42 cellular contexts compared by ENCODE assay signal in genomic region chr11:71581826-71582225, GRCh38. TPM values are rescaled to one million over a fixed set of nuclear protein-coding genes. Genes with fewer than 3 reads are reported as not detected.
"Had no signal": no experiment of that assay in that cellular context is flagged by ENCODE, and none has a peak within 500 bp of the region (broad histone marks: within the 10 kb centered on the region; RNA-seq: fewer than 3 reads in every experiment).

No MANE protein-coding gene starts in this region.

- H3K36me3 Mint-ChIP-seq: activated CD4-positive, alpha-beta memory T cell treated with anti-CD3 and anti-CD28 coated beads for 36 hours; activated CD8-positive, alpha-beta memory T cell treated with anti-CD3 and anti-CD28 coated beads, Interleukin-2, amount 10 ng/mL, durations not matched to agents 7 days and 5 days; activated naive CD4-positive, alpha-beta T cell treated with anti-CD3 and anti-CD28 coated beads, Interleukin-2, amount 50 U/mL, for 24 hours; activated naive CD8-positive, alpha-beta T cell treated with anti-CD3 and anti-CD28 coated beads for 36 hours; brain had no signal

- H3K9me3 ChIP-seq: adrenal gland, breast epithelium, colonic mucosa, esophagus squamous epithelium, gastroesophageal sphincter had no signal

- H3K36me3 ChIP-seq: adrenal gland, breast epithelium, cardiac muscle cell, colonic mucosa, esophagus squamous epithelium, gastroesophageal sphincter had no signal

- ATAC-seq: activated CD4-positive, alpha-beta T cell treated with anti-CD3 and anti-CD28 coated beads for 36 hours; activated CD8-positive, alpha-beta memory T cell treated with anti-CD3 and anti-CD28 coated beads, Interleukin-2, amount 10 ng/mL, durations not matched to agents 7 days and 5 days; activated CD8-positive, alpha-beta T cell treated with anti-CD3 and anti-CD28 coated beads, Interleukin-2, amount 10 ng/mL, durations not matched to agents 7 days and 5 days; activated naive CD8-positive, alpha-beta T cell treated with anti-CD3 and anti-CD28 coated beads, Interleukin-2, amount 50 U/mL, for 24 hours; gastroesophageal sphincter had no signal

- H3K4me1 ChIP-seq: adrenal gland, breast epithelium, colonic mucosa had no signal

- H3K4me3 ChIP-seq: adrenal gland, breast epithelium, cardiac muscle cell, colonic mucosa, esophagus squamous epithelium, gastroesophageal sphincter had no signal

- DNase-seq: activated CD4-positive, alpha-beta memory T cell treated with anti-CD3 and anti-CD28 coated beads for 36 hours; activated CD4-positive, alpha-beta T cell treated with anti-CD3 and anti-CD28 coated beads for 36 hours; activated CD4-positive, alpha-beta T cell treated with anti-CD3 and anti-CD28 coated beads, Interleukin-2, amount 10 ng/mL, durations not matched to agents 24 days and 14 days; activated CD4-positive, CD25-positive, alpha-beta regulatory T cell; activated CD4-positive, CD25-positive, alpha-beta regulatory T cell treated with anti-CD3 and anti-CD28 coated beads, Interleukin-2, amount 50 U/mL, for 72 hours; activated CD8-positive, alpha-beta memory T cell treated with anti-CD3 and anti-CD28 coated beads, Interleukin-2, amount 10 ng/mL, durations not matched to agents 7 days and 5 days; activated CD8-positive, alpha-beta memory T cell treated with anti-CD3 and anti-CD28 coated beads, Interleukin-2, amount 50 U/mL, for 4 hours; activated CD8-positive, alpha-beta T cell treated with anti-CD3 and anti-CD28 coated beads, Interleukin-2, amount 10 ng/mL, durations not matched to agents 7 days and 5 days; activated effector memory CD4-positive, alpha-beta T cell treated with anti-CD3 and anti-CD28 coated beads, Interleukin-2, amount 50 U/mL, for 16 hours; activated naive CD4-positive, alpha-beta T cell treated with anti-CD3 and anti-CD28 coated beads for 36 hours; activated naive CD8-positive, alpha-beta T cell treated with anti-CD3 and anti-CD28 coated beads for 36 hours; activated naive CD8-positive, alpha-beta T cell treated with anti-CD3 and anti-CD28 coated beads, Interleukin-2, amount 50 U/mL, for 24 hours; activated T-cell treated with anti-CD3 and anti-CD28 coated beads, Interleukin-2, amount 50 U/mL, for 1 hour; activated T-cell treated with anti-CD3 and anti-CD28 coated beads, Interleukin-2, amount 50 U/mL, for 48 hours; adrenal gland; amygdala; aorta; central memory CD4-positive, alpha-beta T cell; cerebellar nuclear complex; colonic mucosa; effector CD8-positive, alpha-beta T cell; esophagus squamous epithelium; foreskin melanocyte; head of caudate nucleus; T1000 had no signal

- H3K4me1 Mint-ChIP-seq: activated naive CD8-positive, alpha-beta T cell treated with anti-CD3 and anti-CD28 coated beads for 36 hours had no signal

- H3K27me3 ChIP-seq: adrenal gland, breast epithelium, cardiac muscle cell, colonic mucosa had no signal

- H3K27ac ChIP-seq: adrenal gland, breast epithelium, cardiac muscle cell, colonic mucosa, epithelial cell of prostate, esophagus squamous epithelium, gastroesophageal sphincter had no signal

- H3K27ac Mint-ChIP-seq: activated CD4-positive, alpha-beta memory T cell treated with anti-CD3 and anti-CD28 coated beads for 36 hours; activated CD4-positive, alpha-beta T cell treated with anti-CD3 and anti-CD28 coated beads for 36 hours; activated CD4-positive, alpha-beta T cell treated with anti-CD3 and anti-CD28 coated beads, Interleukin-2, amount 10 ng/mL, durations not matched to agents 24 days and 14 days; activated CD8-positive, alpha-beta memory T cell treated with anti-CD3 and anti-CD28 coated beads, Interleukin-2, amount 10 ng/mL, durations not matched to agents 7 days and 5 days; activated CD8-positive, alpha-beta T cell treated with anti-CD3 and anti-CD28 coated beads, Interleukin-2, amount 10 ng/mL, durations not matched to agents 7 days and 5 days; activated naive CD4-positive, alpha-beta T cell treated with anti-CD3 and anti-CD28 coated beads for 36 hours; activated naive CD4-positive, alpha-beta T cell treated with anti-CD3 and anti-CD28 coated beads, Interleukin-2, amount 50 U/mL, for 24 hours; activated naive CD8-positive, alpha-beta T cell treated with anti-CD3 and anti-CD28 coated beads for 36 hours; activated naive CD8-positive, alpha-beta T cell treated with anti-CD3 and anti-CD28 coated beads, Interleukin-2, amount 50 U/mL, for 24 hours; activated T-helper 1 cell treated with anti-CD3 and anti-CD28 coated beads, Interleukin-12 subunit alpha, Interleukin-12 subunit beta, Interleukin-2, Interleukin-4 antibody, amounts not matched to agents 30 ng/mL and 10 ng/mL and 1 ng/mL, durations not matched to agents 14 hours and 24 hours and 36 hours; activated T-helper 2 cell treated with anti-CD3 and anti-CD28 coated beads, Interferon-gamma antibody, Interleukin-2, Interleukin-4, amounts not matched to agents 10 μg/mL and 5 μg/mL and 100 μg/mL, durations not matched to agents 14 hours and 24 hours and 36 hours; brain; T-helper 2 cell treated with Interferon-gamma antibody and Interleukin-4, amounts not matched to agents 5 μg/mL and 100 μg/mL, for 36 hours had no signal

- H3K4me3 Mint-ChIP-seq: activated CD4-positive, alpha-beta memory T cell treated with anti-CD3 and anti-CD28 coated beads for 36 hours; activated CD4-positive, alpha-beta T cell treated with anti-CD3 and anti-CD28 coated beads for 36 hours; activated CD4-positive, alpha-beta T cell treated with anti-CD3 and anti-CD28 coated beads, Interleukin-2, amount 10 ng/mL, durations not matched to agents 24 days and 14 days; activated CD8-positive, alpha-beta memory T cell treated with anti-CD3 and anti-CD28 coated beads, Interleukin-2, amount 10 ng/mL, durations not matched to agents 7 days and 5 days; activated CD8-positive, alpha-beta T cell treated with anti-CD3 and anti-CD28 coated beads, Interleukin-2, amount 10 ng/mL, durations not matched to agents 7 days and 5 days; activated naive CD4-positive, alpha-beta T cell treated with anti-CD3 and anti-CD28 coated beads for 36 hours; activated naive CD4-positive, alpha-beta T cell treated with anti-CD3 and anti-CD28 coated beads, Interleukin-2, amount 50 U/mL, for 24 hours; activated naive CD8-positive, alpha-beta T cell treated with anti-CD3 and anti-CD28 coated beads for 36 hours; activated naive CD8-positive, alpha-beta T cell treated with anti-CD3 and anti-CD28 coated beads, Interleukin-2, amount 50 U/mL, for 24 hours; activated T-helper 1 cell treated with anti-CD3 and anti-CD28 coated beads, Interleukin-12 subunit alpha, Interleukin-12 subunit beta, Interleukin-2, Interleukin-4 antibody, amounts not matched to agents 30 ng/mL and 10 ng/mL and 1 ng/mL, durations not matched to agents 14 hours and 24 hours and 36 hours; brain; T-helper 2 cell treated with Interferon-gamma antibody and Interleukin-4, amounts not matched to agents 5 μg/mL and 100 μg/mL, for 36 hours had no signal

- H3K9me3 Mint-ChIP-seq: activated CD4-positive, alpha-beta memory T cell treated with anti-CD3 and anti-CD28 coated beads for 36 hours; activated CD4-positive, alpha-beta T cell treated with anti-CD3 and anti-CD28 coated beads, Interleukin-2, amount 10 ng/mL, durations not matched to agents 24 days and 14 days; activated naive CD4-positive, alpha-beta T cell treated with anti-CD3 and anti-CD28 coated beads for 36 hours; activated naive CD4-positive, alpha-beta T cell treated with anti-CD3 and anti-CD28 coated beads, Interleukin-2, amount 50 U/mL, for 24 hours; activated naive CD8-positive, alpha-beta T cell treated with anti-CD3 and anti-CD28 coated beads for 36 hours; activated naive CD8-positive, alpha-beta T cell treated with anti-CD3 and anti-CD28 coated beads, Interleukin-2, amount 50 U/mL, for 24 hours; activated T-helper 1 cell treated with anti-CD3 and anti-CD28 coated beads, Interleukin-12 subunit alpha, Interleukin-12 subunit beta, Interleukin-2, Interleukin-4 antibody, amounts not matched to agents 30 ng/mL and 10 ng/mL and 1 ng/mL, durations not matched to agents 14 hours and 24 hours and 36 hours; activated T-helper 2 cell treated with anti-CD3 and anti-CD28 coated beads, Interferon-gamma antibody, Interleukin-2, Interleukin-4, amounts not matched to agents 10 μg/mL and 5 μg/mL and 100 μg/mL, durations not matched to agents 14 hours and 24 hours and 36 hours; brain; T-helper 2 cell treated with Interferon-gamma antibody and Interleukin-4, amounts not matched to agents 5 μg/mL and 100 μg/mL, for 36 hours had no signal

RNA-seq across cellular contexts. Expression of gene KRTAP5-11, which starts 0.8 kb away (rescaled TPM):
- total RNA-seq: activated CD4-positive, alpha-beta memory T cell treated with anti-CD3 and anti-CD28 coated beads for 36 hours; activated CD4-positive, alpha-beta T cell treated with anti-CD3 and anti-CD28 coated beads for 36 hours; activated CD4-positive, alpha-beta T cell treated with anti-CD3 and anti-CD28 coated beads, Interleukin-2, amount 10 ng/mL, durations not matched to agents 24 days and 14 days; activated CD8-positive, alpha-beta memory T cell treated with anti-CD3 and anti-CD28 coated beads for 36 hours; activated CD8-positive, alpha-beta memory T cell treated with anti-CD3 and anti-CD28 coated beads, Interleukin-2, amount 10 ng/mL, durations not matched to agents 7 days and 5 days; activated CD8-positive, alpha-beta T cell treated with anti-CD3 and anti-CD28 coated beads, Interleukin-2, amount 10 ng/mL, durations not matched to agents 7 days and 5 days; activated naive CD4-positive, alpha-beta T cell treated with anti-CD3 and anti-CD28 coated beads for 36 hours; activated naive CD8-positive, alpha-beta T cell treated with anti-CD3 and anti-CD28 coated beads for 36 hours; activated T-helper 1 cell treated with anti-CD3 and anti-CD28 coated beads, Interleukin-12 subunit alpha, Interleukin-12 subunit beta, Interleukin-2, Interleukin-4 antibody, amounts not matched to agents 30 ng/mL and 10 ng/mL and 1 ng/mL, durations not matched to agents 14 hours and 24 hours and 36 hours; activated T-helper 2 cell treated with anti-CD3 and anti-CD28 coated beads, Interferon-gamma antibody, Interleukin-2, Interleukin-4, amounts not matched to agents 10 μg/mL and 5 μg/mL and 100 μg/mL, durations not matched to agents 14 hours and 24 hours and 36 hours; adrenal gland; aorta; breast epithelium; cardiac muscle cell; colonic mucosa; dermis microvascular lymphatic vessel endothelial cell; endothelial cell of umbilical vein; esophagus squamous epithelium; fibroblast of lung; fibroblast of villous mesenchyme; gastroesophageal sphincter; glomerular endothelial cell; T-helper 1 cell treated with Interleukin-12 subunit alpha and Interleukin-12 subunit beta and Interleukin-4 antibody, amounts not matched to agents 30 ng/mL and 1 ng/mL, for 36 hours had no signal
- polyA plus RNA-seq: adrenal gland, aorta, cardiac muscle cell, endothelial cell of umbilical vein, esophagus, fibroblast of lung had no signal

RNA-seq across cellular contexts. Expression of gene KRTAP5-10, which starts 16.5 kb away (rescaled TPM):
- total RNA-seq: activated CD4-positive, alpha-beta memory T cell treated with anti-CD3 and anti-CD28 coated beads for 36 hours; activated CD4-positive, alpha-beta T cell treated with anti-CD3 and anti-CD28 coated beads for 36 hours; activated CD4-positive, alpha-beta T cell treated with anti-CD3 and anti-CD28 coated beads, Interleukin-2, amount 10 ng/mL, durations not matched to agents 24 days and 14 days; activated CD8-positive, alpha-beta memory T cell treated with anti-CD3 and anti-CD28 coated beads for 36 hours; activated CD8-positive, alpha-beta memory T cell treated with anti-CD3 and anti-CD28 coated beads, Interleukin-2, amount 10 ng/mL, durations not matched to agents 7 days and 5 days; activated CD8-positive, alpha-beta T cell treated with anti-CD3 and anti-CD28 coated beads, Interleukin-2, amount 10 ng/mL, durations not matched to agents 7 days and 5 days; activated naive CD4-positive, alpha-beta T cell treated with anti-CD3 and anti-CD28 coated beads for 36 hours; activated naive CD8-positive, alpha-beta T cell treated with anti-CD3 and anti-CD28 coated beads for 36 hours; activated T-helper 1 cell treated with anti-CD3 and anti-CD28 coated beads, Interleukin-12 subunit alpha, Interleukin-12 subunit beta, Interleukin-2, Interleukin-4 antibody, amounts not matched to agents 30 ng/mL and 10 ng/mL and 1 ng/mL, durations not matched to agents 14 hours and 24 hours and 36 hours; activated T-helper 2 cell treated with anti-CD3 and anti-CD28 coated beads, Interferon-gamma antibody, Interleukin-2, Interleukin-4, amounts not matched to agents 10 μg/mL and 5 μg/mL and 100 μg/mL, durations not matched to agents 14 hours and 24 hours and 36 hours; adrenal gland; aorta; breast epithelium; cardiac muscle cell; dermis microvascular lymphatic vessel endothelial cell; endothelial cell of umbilical vein; esophagus squamous epithelium; fibroblast of lung; fibroblast of villous mesenchyme; gastroesophageal sphincter; glomerular endothelial cell; T-helper 1 cell treated with Interleukin-12 subunit alpha and Interleukin-12 subunit beta and Interleukin-4 antibody, amounts not matched to agents 30 ng/mL and 1 ng/mL, for 36 hours had no signal
- polyA plus RNA-seq: endothelial cell of umbilical vein, fibroblast of lung had no signal

RNA-seq across cellular contexts. Expression of gene KRTAP5-9, which starts 33.6 kb away (rescaled TPM):
- total RNA-seq: activated CD4-positive, alpha-beta T cell treated with anti-CD3 and anti-CD28 coated beads, Interleukin-2, amount 10 ng/mL, durations not matched to agents 24 days and 14 days; activated CD8-positive, alpha-beta memory T cell treated with anti-CD3 and anti-CD28 coated beads for 36 hours; activated CD8-positive, alpha-beta memory T cell treated with anti-CD3 and anti-CD28 coated beads, Interleukin-2, amount 10 ng/mL, durations not matched to agents 7 days and 5 days; activated CD8-positive, alpha-beta T cell treated with anti-CD3 and anti-CD28 coated beads, Interleukin-2, amount 10 ng/mL, durations not matched to agents 7 days and 5 days; activated naive CD4-positive, alpha-beta T cell treated with anti-CD3 and anti-CD28 coated beads for 36 hours; activated naive CD8-positive, alpha-beta T cell treated with anti-CD3 and anti-CD28 coated beads for 36 hours; activated T-helper 1 cell treated with anti-CD3 and anti-CD28 coated beads, Interleukin-12 subunit alpha, Interleukin-12 subunit beta, Interleukin-2, Interleukin-4 antibody, amounts not matched to agents 30 ng/mL and 10 ng/mL and 1 ng/mL, durations not matched to agents 14 hours and 24 hours and 36 hours; activated T-helper 2 cell treated with anti-CD3 and anti-CD28 coated beads, Interferon-gamma antibody, Interleukin-2, Interleukin-4, amounts not matched to agents 10 μg/mL and 5 μg/mL and 100 μg/mL, durations not matched to agents 14 hours and 24 hours and 36 hours; dermis microvascular lymphatic vessel endothelial cell; endothelial cell of umbilical vein; esophagus squamous epithelium; fibroblast of lung; fibroblast of villous mesenchyme; gastroesophageal sphincter; glomerular endothelial cell; T-helper 1 cell treated with Interleukin-12 subunit alpha and Interleukin-12 subunit beta and Interleukin-4 antibody, amounts not matched to agents 30 ng/mL and 1 ng/mL, for 36 hours had no signal
- polyA plus RNA-seq: cardiac muscle cell, fibroblast of lung had no signal

RNA-seq across cellular contexts. Expression of gene KRTAP5-8, which starts 44.0 kb away (rescaled TPM):
- total RNA-seq: activated CD4-positive, alpha-beta memory T cell treated with anti-CD3 and anti-CD28 coated beads for 36 hours; activated CD4-positive, alpha-beta T cell treated with anti-CD3 and anti-CD28 coated beads for 36 hours; activated CD4-positive, alpha-beta T cell treated with anti-CD3 and anti-CD28 coated beads, Interleukin-2, amount 10 ng/mL, durations not matched to agents 24 days and 14 days; activated CD8-positive, alpha-beta memory T cell treated with anti-CD3 and anti-CD28 coated beads for 36 hours; activated CD8-positive, alpha-beta memory T cell treated with anti-CD3 and anti-CD28 coated beads, Interleukin-2, amount 10 ng/mL, durations not matched to agents 7 days and 5 days; activated naive CD4-positive, alpha-beta T cell treated with anti-CD3 and anti-CD28 coated beads for 36 hours; activated naive CD8-positive, alpha-beta T cell treated with anti-CD3 and anti-CD28 coated beads for 36 hours; activated T-helper 1 cell treated with anti-CD3 and anti-CD28 coated beads, Interleukin-12 subunit alpha, Interleukin-12 subunit beta, Interleukin-2, Interleukin-4 antibody, amounts not matched to agents 30 ng/mL and 10 ng/mL and 1 ng/mL, durations not matched to agents 14 hours and 24 hours and 36 hours; activated T-helper 2 cell treated with anti-CD3 and anti-CD28 coated beads, Interferon-gamma antibody, Interleukin-2, Interleukin-4, amounts not matched to agents 10 μg/mL and 5 μg/mL and 100 μg/mL, durations not matched to agents 14 hours and 24 hours and 36 hours; cardiac muscle cell; dermis microvascular lymphatic vessel endothelial cell; endothelial cell of umbilical vein; fibroblast of lung; fibroblast of villous mesenchyme; glomerular endothelial cell had no signal
- polyA plus RNA-seq: adrenal gland, aorta, cardiac muscle cell, fibroblast of lung had no signal

RNA-seq across cellular contexts. Expression of gene KRTAP5-7, which starts 54.8 kb away (rescaled TPM):
- total RNA-seq: activated CD4-positive, alpha-beta memory T cell treated with anti-CD3 and anti-CD28 coated beads for 36 hours; activated CD4-positive, alpha-beta T cell treated with anti-CD3 and anti-CD28 coated beads, Interleukin-2, amount 10 ng/mL, durations not matched to agents 24 days and 14 days; activated CD8-positive, alpha-beta memory T cell treated with anti-CD3 and anti-CD28 coated beads for 36 hours; activated CD8-positive, alpha-beta memory T cell treated with anti-CD3 and anti-CD28 coated beads, Interleukin-2, amount 10 ng/mL, durations not matched to agents 7 days and 5 days; activated CD8-positive, alpha-beta T cell treated with anti-CD3 and anti-CD28 coated beads, Interleukin-2, amount 10 ng/mL, durations not matched to agents 7 days and 5 days; activated naive CD4-positive, alpha-beta T cell treated with anti-CD3 and anti-CD28 coated beads for 36 hours; activated naive CD8-positive, alpha-beta T cell treated with anti-CD3 and anti-CD28 coated beads for 36 hours; cardiac muscle cell; dermis microvascular lymphatic vessel endothelial cell; endothelial cell of umbilical vein; fibroblast of villous mesenchyme; gastroesophageal sphincter; glomerular endothelial cell had no signal
- polyA plus RNA-seq: aorta, cardiac muscle cell, fibroblast of lung had no signal
